13 cellular contexts compared by ENCODE assay signal in the genomic region with DNA sequence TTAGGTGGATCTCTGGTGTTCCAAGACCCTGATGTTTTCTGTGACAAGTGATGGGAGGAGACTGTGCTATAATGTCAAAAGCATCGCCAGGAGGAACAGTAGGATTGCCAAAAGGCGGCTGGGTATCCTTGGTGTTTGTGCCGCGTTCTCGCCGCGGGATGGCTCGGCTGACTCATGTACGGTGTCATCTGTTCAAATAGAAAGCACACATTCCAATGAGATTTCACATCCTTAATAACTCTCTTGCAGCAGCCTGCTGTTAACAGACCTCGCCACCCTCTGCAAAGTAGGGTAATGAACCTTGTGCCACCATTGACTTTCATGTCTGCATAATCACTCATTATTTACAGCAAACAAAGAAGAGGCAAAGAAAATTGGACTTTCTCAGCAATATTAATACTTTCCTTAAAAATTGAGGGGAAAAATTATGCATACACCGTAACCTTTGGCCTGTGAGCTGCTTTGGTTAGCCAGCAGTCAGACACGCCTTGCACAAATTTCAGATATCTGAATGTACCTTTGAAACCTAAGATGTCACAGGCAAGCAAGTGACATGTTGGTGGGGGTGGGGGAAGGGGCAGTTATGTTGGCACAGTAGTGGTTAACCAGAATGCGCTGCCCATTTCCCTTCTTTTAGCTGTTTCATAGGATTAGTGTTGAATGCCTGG.
A peak's percentile ranks its signal among the peaks of the same experiment; 100 is the strongest.
DNase-seq lines count a peak whose midpoint lies in the region; ATAC-seq and TF ChIP-seq lines count a peak whose summit lies in the region.
"Had no signal": no experiment of that assay in that cellular context is flagged by ENCODE, and none has a peak within 500 bp of the region (broad histone marks: within the 10 kb centered on the region; RNA-seq: fewer than 3 reads in every experiment).

No MANE protein-coding gene starts in this region.

- no peak for TF ChIP-seq EP300 in ovary (IDR thresholded peaks at IDR 0.05)

- no peaks in the 10 kb centered on the region for H3K79me2 ChIP-seq in fibroblast of lung (ENCODE audit: control insufficient read depth, insufficient read depth, low read length)

- intact Hi-C loops in ovary (cut with DNase I), result no loop called here

- TF ChIP-seq CTCF in RWPE1 (conservative IDR thresholded peaks at IDR 0.05; ENCODE audit: low read depth) (no peak; the same call in 1 of the 2 replicates), fibroblast of lung (conservative IDR thresholded peaks at IDR 0.05 in 1 of 2, IDR thresholded peaks at IDR 0.05 in 1 of 2; ENCODE audit: low read depth in 1 of 2, low read length in 2 of 2) (no peak), ovary (IDR thresholded peaks at IDR 0.05) (no peak)

- H3K27me3 ChIP-seq in fibroblast of lung (ENCODE audit: control insufficient read depth, insufficient read depth, low read length), result no peaks in the 10 kb centered on the region
- H3K27me3 ChIP-seq in ovary, result no peaks in the 10 kb centered on the region

- H3K4me1 ChIP-seq in fibroblast of lung (ENCODE audit: control insufficient read depth, extremely low read depth, insufficient read depth, low read length) (no peaks in the 10 kb centered on the region), ovary (ENCODE audit: insufficient read depth) (no peaks in the 10 kb centered on the region)

- no peak overlapping the region for H3K4me2 ChIP-seq in fibroblast of lung (ENCODE audit: extremely low read depth, insufficient read depth, low read length)

- no peak for TF ChIP-seq POLR2A in ovary (IDR thresholded peaks at IDR 0.05)

- H3K9ac ChIP-seq in fibroblast of lung (ENCODE audit: insufficient read depth, low read length), result no peak overlapping the region

- H3K4me3 ChIP-seq in fibroblast of lung (replicated peaks in 1 of 4; ENCODE audit: control extremely low read depth in 1 of 4, insufficient read depth in 1 of 4, low read depth in 3 of 4, low read length in 4 of 4) (no peak overlapping the region), ovary (no peak overlapping the region)
- H3K4me3 ChIP-seq: K562 had no signal

- no peak overlapping the region for H2AFZ ChIP-seq in fibroblast of lung (ENCODE audit: low read length)

- no peaks in the 10 kb centered on the region for H4K20me1 ChIP-seq in fibroblast of lung (ENCODE audit: control insufficient read depth, extremely low read depth, insufficient read depth, low read length)

- no peaks in the 10 kb centered on the region for H3K9me3 ChIP-seq in fibroblast of lung (ENCODE audit: control insufficient read depth, insufficient read depth, low read depth, low read length)
- H3K9me3 ChIP-seq in ovary, result no peaks in the 10 kb centered on the region

- H3K27ac ChIP-seq in RWPE1 (peak overlapping the region; percentile 82), fibroblast of lung (ENCODE audit: insufficient read depth, low read length) (no peak overlapping the region), ovary (no peak overlapping the region)

- CTCF ChIA-PET in RWPE1 (lab: Yijun Ruan, JAX), result interaction anchor here (0.6 to 0.9 kb wide), 3 partner anchors 16 to 191 kb away, joined by 3 to 4 read pairs (median 4); no protein-coding TSS in a partner anchor

- peak; percentile 28 for DNase-seq in 8988T
- peak; percentile 74 for DNase-seq in H4 (ENCODE audit: low spot score)
- DNase-seq in RWPE1 (ENCODE audit: low spot score), result peak; percentile 94
- peak; percentile 79 to 88 for DNase-seq in fibroblast of lung (ENCODE audit: low read depth in 2 of 2)
- DNase-seq in NCI-H187 treated with DMSO at 0.1 percent for 48 hours (lab: John Stamatoyannopoulos, UW), result no peak
- no peak for DNase-seq in NCI-H2029 (lab: John Stamatoyannopoulos, UW)
- no peak for DNase-seq in ovary
- DNase-seq: activated CD4-positive, alpha-beta memory T cell treated with anti-CD3 and anti-CD28 coated beads, Interleukin-2, amount 10 ng/mL, durations not matched to agents 7 days and 5 days; aorta; retina; stimulated activated naive CD4-positive, alpha-beta T cell treated with Interleukin-2 at 50 U/mL for 16 hours had no signal

- no peak for ATAC-seq in HG02884 (IDR thresholded peaks at IDR 0.05; ENCODE audit: unreplicated experiment)
- ATAC-seq: K562 had no signal

- H3K36me3 ChIP-seq in fibroblast of lung (ENCODE audit: control insufficient read depth, insufficient read depth, low read length) (no peaks in the 10 kb centered on the region), ovary (no peaks in the 10 kb centered on the region)

- 93 to 97% (median 96%) methylated on average over 13 of the region's 13 CpGs for WGBS in ovary, 3 donors

- POLR2A ChIA-PET in RWPE1 (lab: Yijun Ruan, JAX; ENCODE audit: low non-redundant PET), result no interaction called here

Comparison
In these comparisons a context has a peak if more than half of its experiments do, and no peak if none do; other contexts are left out.
1. DNase-seq: peak in 8988T (single experiment), H4 (single experiment), RWPE1 (single experiment) and fibroblast of lung (2 of 2); none in NCI-H187 treated with DMSO at 0.1 percent for 48 hours (single experiment), NCI-H2029 (single experiment) and ovary (0 of 5).